Comparison of ENCODE assay signal across 37 cellular contexts in genomic region chr17:20787281-20787680, GRCh38.
"Had no signal": no experiment of that assay in that cellular context is flagged by ENCODE, and none has a peak within 500 bp of the region (broad histone marks: within the 10 kb centered on the region; RNA-seq: fewer than 3 reads in every experiment).

No MANE protein-coding gene starts in this region.

- H3K27me3 Mint-ChIP-seq: brain had no signal

- H3K27ac ChIP-seq: ascending aorta, cardiac muscle cell, VCaP had no signal

- DNase-seq: activated B cell treated with CpG ODN at 0.5 μM for 24 hours; activated CD4-positive, alpha-beta memory T cell treated with anti-CD3 and anti-CD28 coated beads for 36 hours; activated CD4-positive, alpha-beta T cell treated with anti-CD3 and anti-CD28 coated beads for 4 hours; activated CD4-positive, alpha-beta T cell treated with anti-CD3 and anti-CD28 coated beads, Interleukin-2, amount 10 ng/mL, durations not matched to agents 24 days and 14 days; activated CD4-positive, alpha-beta T cell treated with anti-CD3 and anti-CD28 coated beads, Interleukin-2, amount 50 U/mL, for 1 hour; activated CD4-positive, alpha-beta T cell treated with anti-CD3 and anti-CD28 coated beads, Interleukin-2, amount 50 U/mL, for 4 hours; activated CD4-positive, CD25-positive, alpha-beta regulatory T cell treated with anti-CD3 and anti-CD28 coated beads, Interleukin-2, amount 50 U/mL, for 72 hours; activated CD8-positive, alpha-beta memory T cell treated with anti-CD3 and anti-CD28 coated beads, Interleukin-2, amount 50 U/mL, for 4 hours; activated CD8-positive, alpha-beta T cell treated with anti-CD3 and anti-CD28 coated beads for 36 hours; activated effector memory CD4-positive, alpha-beta T cell treated with anti-CD3 and anti-CD28 coated beads, Interleukin-2, amount 50 U/mL, for 16 hours; activated gamma-delta T cell treated with Interleukin-2 at 50 U/mL for 16 hours; activated naive CD4-positive, alpha-beta T cell; activated naive CD4-positive, alpha-beta T cell treated with anti-CD3 and anti-CD28 coated beads, Interleukin-2, amount 10 ng/mL, durations not matched to agents 7 days and 5 days; activated naive CD8-positive, alpha-beta T cell treated with anti-CD3 and anti-CD28 coated beads, Interleukin-2, amount 10 ng/mL, durations not matched to agents 7 days and 5 days; activated naive CD8-positive, alpha-beta T cell treated with anti-CD3 and anti-CD28 coated beads, Interleukin-2, amount 50 U/mL, for 24 hours; activated T-cell treated with anti-CD3 and anti-CD28 coated beads for 4 hours; activated T-cell treated with anti-CD3 and anti-CD28 coated beads, Interleukin-2, amount 50 U/mL, for 1 hour; activated T-cell treated with anti-CD3 and anti-CD28 coated beads, Interleukin-2, amount 50 U/mL, for 4 hours; activated T-cell treated with anti-CD3 and anti-CD28 coated beads, Interleukin-2, amount 50 U/mL, for 72 hours; amygdala; anterior cingulate cortex; caudate nucleus; cerebellar nuclear complex; T-helper 1 cell; T-helper 2 cell; T-helper 9 cell had no signal

- H3K9me3 Mint-ChIP-seq: activated B cell treated with CpG ODN at 0.5 μM for 24 hours; activated CD4-positive, alpha-beta memory T cell treated with anti-CD3 and anti-CD28 coated beads for 36 hours; activated CD4-positive, alpha-beta T cell treated with anti-CD3 and anti-CD28 coated beads, Interleukin-2, amount 10 ng/mL, durations not matched to agents 24 days and 14 days; activated CD8-positive, alpha-beta T cell treated with anti-CD3 and anti-CD28 coated beads for 36 hours; activated naive CD4-positive, alpha-beta T cell treated with anti-CD3 and anti-CD28 coated beads, Interleukin-2, amount 10 ng/mL, durations not matched to agents 7 days and 5 days; activated naive CD4-positive, alpha-beta T cell treated with anti-CD3 and anti-CD28 coated beads, Interleukin-2, amount 50 U/mL, for 24 hours; activated naive CD8-positive, alpha-beta T cell treated with anti-CD3 and anti-CD28 coated beads, Interleukin-2, amount 10 ng/mL, durations not matched to agents 7 days and 5 days; activated naive CD8-positive, alpha-beta T cell treated with anti-CD3 and anti-CD28 coated beads, Interleukin-2, amount 50 U/mL, for 24 hours; activated T-cell treated with anti-CD3 and anti-CD28 coated beads, Interleukin-2, amount 50 U/mL, for 4 hours; activated T-cell treated with anti-CD3 and anti-CD28 coated beads, Interleukin-2, amount 50 U/mL, for 72 hours; activated T-helper 1 cell treated with anti-CD3 and anti-CD28 coated beads, Interleukin-12 subunit alpha, Interleukin-12 subunit beta, Interleukin-2, Interleukin-4 antibody, amounts not matched to agents 30 ng/mL and 10 ng/mL and 1 ng/mL, durations not matched to agents 14 hours and 24 hours and 36 hours; activated T-helper 17 cell treated with anti-CD3 and anti-CD28 coated beads, Interleukin-2, amount 50 U/mL, for 72 hours; brain; central memory CD8-positive, alpha-beta T cell; T-helper 1 cell treated with Interleukin-12 subunit alpha and Interleukin-12 subunit beta and Interleukin-4 antibody, amounts not matched to agents 30 μg/mL and 1 μg/mL, for 36 hours; T-helper 2 cell treated with Interferon-gamma antibody and Interleukin-4, amounts not matched to agents 5 μg/mL and 100 μg/mL, for 36 hours had no signal

- H3K36me3 Mint-ChIP-seq: activated CD4-positive, alpha-beta memory T cell treated with anti-CD3 and anti-CD28 coated beads for 36 hours; activated naive CD4-positive, alpha-beta T cell treated with anti-CD3 and anti-CD28 coated beads, Interleukin-2, amount 10 ng/mL, durations not matched to agents 7 days and 5 days; activated naive CD4-positive, alpha-beta T cell treated with anti-CD3 and anti-CD28 coated beads, Interleukin-2, amount 50 U/mL, for 24 hours; activated naive CD8-positive, alpha-beta T cell; activated naive CD8-positive, alpha-beta T cell treated with anti-CD3 and anti-CD28 coated beads, Interleukin-2, amount 10 ng/mL, durations not matched to agents 7 days and 5 days; brain had no signal

- H3K27ac Mint-ChIP-seq: activated B cell treated with CpG ODN at 0.5 μM for 24 hours; activated CD4-positive, alpha-beta memory T cell treated with anti-CD3 and anti-CD28 coated beads for 36 hours; activated CD4-positive, alpha-beta T cell treated with anti-CD3 and anti-CD28 coated beads, Interleukin-2, amount 10 ng/mL, durations not matched to agents 24 days and 14 days; activated CD8-positive, alpha-beta T cell treated with anti-CD3 and anti-CD28 coated beads for 36 hours; activated naive CD4-positive, alpha-beta T cell treated with anti-CD3 and anti-CD28 coated beads, Interleukin-2, amount 10 ng/mL, durations not matched to agents 7 days and 5 days; activated naive CD4-positive, alpha-beta T cell treated with anti-CD3 and anti-CD28 coated beads, Interleukin-2, amount 50 U/mL, for 24 hours; activated naive CD8-positive, alpha-beta T cell; activated naive CD8-positive, alpha-beta T cell treated with anti-CD3 and anti-CD28 coated beads, Interleukin-2, amount 10 ng/mL, durations not matched to agents 7 days and 5 days; activated naive CD8-positive, alpha-beta T cell treated with anti-CD3 and anti-CD28 coated beads, Interleukin-2, amount 50 U/mL, for 24 hours; activated T-cell treated with anti-CD3 and anti-CD28 coated beads, Interleukin-2, amount 50 U/mL, for 72 hours; activated T-helper 1 cell treated with anti-CD3 and anti-CD28 coated beads, Interleukin-12 subunit alpha, Interleukin-12 subunit beta, Interleukin-2, Interleukin-4 antibody, amounts not matched to agents 30 ng/mL and 10 ng/mL and 1 ng/mL, durations not matched to agents 14 hours and 24 hours and 36 hours; activated T-helper 17 cell treated with anti-CD3 and anti-CD28 coated beads, Interleukin-2, amount 50 U/mL, for 72 hours; brain; T-helper 1 cell treated with Interleukin-12 subunit alpha and Interleukin-12 subunit beta and Interleukin-4 antibody, amounts not matched to agents 30 μg/mL and 1 μg/mL, for 36 hours; T-helper 2 cell treated with Interferon-gamma antibody and Interleukin-4, amounts not matched to agents 5 μg/mL and 100 μg/mL, for 36 hours had no signal

- H3K9me3 ChIP-seq: ascending aorta had no signal

- H3K27me3 ChIP-seq: ascending aorta, cardiac muscle cell had no signal

- H3K4me1 ChIP-seq: ascending aorta had no signal

- ATAC-seq: activated CD8-positive, alpha-beta T cell treated with anti-CD3 and anti-CD28 coated beads for 36 hours; activated naive CD8-positive, alpha-beta T cell treated with anti-CD3 and anti-CD28 coated beads, Interleukin-2, amount 50 U/mL, for 24 hours; activated T-cell treated with anti-CD3 and anti-CD28 coated beads, Interleukin-2, amount 50 U/mL, for 4 hours; activated T-cell treated with anti-CD3 and anti-CD28 coated beads, Interleukin-2, amount 50 U/mL, for 72 hours; activated T-helper 17 cell treated with anti-CD3 and anti-CD28 coated beads, Interleukin-2, amount 50 U/mL, for 72 hours had no signal

- H3K4me1 Mint-ChIP-seq: activated B cell treated with CpG ODN at 0.5 μM for 24 hours; activated CD4-positive, alpha-beta T cell treated with anti-CD3 and anti-CD28 coated beads, Interleukin-2, amount 10 ng/mL, durations not matched to agents 24 days and 14 days; activated naive CD4-positive, alpha-beta T cell treated with anti-CD3 and anti-CD28 coated beads, Interleukin-2, amount 10 ng/mL, durations not matched to agents 7 days and 5 days; activated naive CD4-positive, alpha-beta T cell treated with anti-CD3 and anti-CD28 coated beads, Interleukin-2, amount 50 U/mL, for 24 hours; activated naive CD8-positive, alpha-beta T cell treated with anti-CD3 and anti-CD28 coated beads, Interleukin-2, amount 10 ng/mL, durations not matched to agents 7 days and 5 days; activated naive CD8-positive, alpha-beta T cell treated with anti-CD3 and anti-CD28 coated beads, Interleukin-2, amount 50 U/mL, for 24 hours; activated T-helper 17 cell treated with anti-CD3 and anti-CD28 coated beads, Interleukin-2, amount 50 U/mL, for 72 hours; brain; central memory CD8-positive, alpha-beta T cell had no signal

- H3K4me3 Mint-ChIP-seq: activated B cell treated with CpG ODN at 0.5 μM for 24 hours; activated CD4-positive, alpha-beta memory T cell treated with anti-CD3 and anti-CD28 coated beads for 36 hours; activated CD4-positive, alpha-beta T cell treated with anti-CD3 and anti-CD28 coated beads, Interleukin-2, amount 10 ng/mL, durations not matched to agents 24 days and 14 days; activated CD8-positive, alpha-beta T cell treated with anti-CD3 and anti-CD28 coated beads for 36 hours; activated naive CD4-positive, alpha-beta T cell treated with anti-CD3 and anti-CD28 coated beads, Interleukin-2, amount 10 ng/mL, durations not matched to agents 7 days and 5 days; activated naive CD4-positive, alpha-beta T cell treated with anti-CD3 and anti-CD28 coated beads, Interleukin-2, amount 50 U/mL, for 24 hours; activated naive CD8-positive, alpha-beta T cell; activated naive CD8-positive, alpha-beta T cell treated with anti-CD3 and anti-CD28 coated beads, Interleukin-2, amount 10 ng/mL, durations not matched to agents 7 days and 5 days; activated naive CD8-positive, alpha-beta T cell treated with anti-CD3 and anti-CD28 coated beads, Interleukin-2, amount 50 U/mL, for 24 hours; activated T-cell treated with anti-CD3 and anti-CD28 coated beads, Interleukin-2, amount 50 U/mL, for 4 hours; activated T-cell treated with anti-CD3 and anti-CD28 coated beads, Interleukin-2, amount 50 U/mL, for 72 hours; activated T-helper 1 cell treated with anti-CD3 and anti-CD28 coated beads, Interleukin-12 subunit alpha, Interleukin-12 subunit beta, Interleukin-2, Interleukin-4 antibody, amounts not matched to agents 30 ng/mL and 10 ng/mL and 1 ng/mL, durations not matched to agents 14 hours and 24 hours and 36 hours; activated T-helper 17 cell treated with anti-CD3 and anti-CD28 coated beads, Interleukin-2, amount 50 U/mL, for 72 hours; brain; central memory CD8-positive, alpha-beta T cell; T-helper 1 cell treated with Interleukin-12 subunit alpha and Interleukin-12 subunit beta and Interleukin-4 antibody, amounts not matched to agents 30 μg/mL and 1 μg/mL, for 36 hours; T-helper 2 cell treated with Interferon-gamma antibody and Interleukin-4, amounts not matched to agents 5 μg/mL and 100 μg/mL, for 36 hours had no signal

- H3K36me3 ChIP-seq: ascending aorta, cardiac muscle cell had no signal

- H3K4me3 ChIP-seq: ascending aorta, cardiac muscle cell had no signal
